ENCODE assay signal across 25 cellular contexts in the genomic region with DNA sequence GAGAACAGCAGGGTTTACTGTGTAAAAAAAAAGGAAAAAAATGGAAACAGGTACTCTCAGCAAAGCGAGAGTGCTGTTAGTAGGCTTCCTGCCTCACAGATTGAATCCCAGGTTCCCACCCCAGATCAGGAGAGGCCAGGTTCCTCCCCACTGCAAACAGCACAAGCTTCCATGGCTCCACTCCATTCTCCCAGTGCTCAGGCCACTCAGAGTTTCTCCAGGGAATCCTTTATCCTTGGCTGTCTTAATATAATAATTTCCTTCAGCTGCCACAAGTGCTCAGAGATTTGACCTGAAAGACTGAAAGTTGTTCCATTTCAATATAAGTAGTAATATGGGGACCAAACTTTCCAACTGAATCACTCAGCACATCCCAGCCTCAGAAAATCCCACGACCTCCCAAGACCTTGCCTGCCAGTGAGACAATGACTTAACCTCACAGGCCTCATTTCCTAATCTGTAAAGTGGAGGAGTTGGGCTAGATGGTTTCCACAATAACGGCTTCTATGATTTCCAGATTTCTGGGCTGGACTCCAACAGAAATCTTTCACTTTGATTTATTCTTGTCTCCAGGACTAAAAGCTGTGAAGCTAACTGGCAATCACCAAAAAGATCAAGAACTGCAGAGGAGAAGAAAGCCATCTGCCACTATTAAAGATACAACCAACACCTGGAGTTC.
A peak's percentile ranks its signal among the peaks of the same experiment; 100 is the strongest.
DNase-seq lines count a peak whose midpoint lies in the region; ATAC-seq and TF ChIP-seq lines count a peak whose summit lies in the region.
"Had no signal": no experiment of that assay in that cellular context is flagged by ENCODE, and none has a peak within 500 bp of the region (broad histone marks: within the 10 kb centered on the region; RNA-seq: fewer than 3 reads in every experiment).

No MANE protein-coding gene starts in this region.

- 34 to 50% methylated on average over 3 of the region's 3 CpGs for WGBS in heart right ventricle, 2 donors

- intact Hi-C loops in Right ventricle myocardium superior (cut with DNase I) (no loop called here), cardiac septum (cut with DNase I) (no loop called here), heart right ventricle (cut with DNase I) (no loop called here)
- intact Hi-C loops in naive thymus-derived CD4-positive, alpha-beta T cell (cut with micrococcal nuclease), result no loop called here

- no peak for TF ChIP-seq CTCF in heart right ventricle (IDR thresholded peaks at IDR 0.05)

- peaks cover 0 to 15% (median 7%) of the 10 kb centered on the region in 5 donors for H3K27me3 Mint-ChIP-seq in naive thymus-derived CD4-positive, alpha-beta T cell
- H3K27me3 Mint-ChIP-seq: activated CD8-positive, alpha-beta memory T cell treated with anti-CD3 and anti-CD28 coated beads, Interleukin-2, amount 10 ng/mL, durations not matched to agents 7 days and 5 days had no signal

- H3K27ac ChIP-seq in heart right ventricle, result peak overlapping the region in 2 of 10 donors; percentile 9 to 13
- no peak overlapping the region for H3K27ac ChIP-seq in naive thymus-derived CD4-positive, alpha-beta T cell (ENCODE audit: low read depth, low read length)
- H3K27ac ChIP-seq: ovary, right lobe of liver, thoracic aorta had no signal

- H3K27ac Mint-ChIP-seq in naive thymus-derived CD4-positive, alpha-beta T cell, result no peak overlapping the region
- H3K27ac Mint-ChIP-seq: activated CD8-positive, alpha-beta memory T cell treated with anti-CD3 and anti-CD28 coated beads, Interleukin-2, amount 10 ng/mL, durations not matched to agents 7 days and 5 days; activated naive CD8-positive, alpha-beta T cell; CD14-positive monocyte; endodermal cell; naive B cell had no signal

- H3K9ac ChIP-seq in adipocyte (ENCODE audit: low read length), result no peak overlapping the region

- H3K9me3 Mint-ChIP-seq in naive thymus-derived CD4-positive, alpha-beta T cell, result peaks cover 0 to 2% (median 0%) of the 10 kb centered on the region in 11 donors
- H3K9me3 Mint-ChIP-seq: endodermal cell had no signal

- ATAC-seq in Right ventricle myocardium superior (ENCODE audit: poor library complexity), result peak; percentile 51
- peak in 6 of 8 donors; percentile 34 to 83 (median 71) for ATAC-seq in heart right ventricle
- ATAC-seq in GM21529 (IDR thresholded peaks at IDR 0.05; ENCODE audit: unreplicated experiment), result no peak
- no peak for ATAC-seq in naive thymus-derived CD4-positive, alpha-beta T cell
- ATAC-seq in HG03565 (IDR thresholded peaks at IDR 0.05; ENCODE audit: unreplicated experiment), result no peak
- ATAC-seq: activated CD8-positive, alpha-beta memory T cell treated with anti-CD3 and anti-CD28 coated beads, Interleukin-2, amount 10 ng/mL, durations not matched to agents 7 days and 5 days; right lobe of liver had no signal

- POLR2A ChIA-PET in naive thymus-derived CD4-positive, alpha-beta T cell (lab: Charles Lee), result no interaction called here

- no peak overlapping the region for H3K4me3 Mint-ChIP-seq in naive thymus-derived CD4-positive, alpha-beta T cell
- H3K4me3 Mint-ChIP-seq: activated CD8-positive, alpha-beta memory T cell treated with anti-CD3 and anti-CD28 coated beads, Interleukin-2, amount 10 ng/mL, durations not matched to agents 7 days and 5 days; activated naive CD8-positive, alpha-beta T cell; CD14-positive monocyte; endodermal cell; naive B cell had no signal

- H3K4me1 ChIP-seq in adipocyte (ENCODE audit: control insufficient read depth, insufficient read depth, low read length), result peaks cover 11% of the 10 kb centered on the region
- peaks cover 0 to 23% (median 0%) of the 10 kb centered on the region in 9 donors for H3K4me1 ChIP-seq in heart right ventricle
- no peaks in the 10 kb centered on the region for H3K4me1 ChIP-seq in naive thymus-derived CD4-positive, alpha-beta T cell (ENCODE audit: control insufficient read depth in 2 of 2, insufficient read depth in 2 of 2, low read length in 2 of 2)
- H3K4me1 ChIP-seq: right lobe of liver had no signal

- no peaks in the 10 kb centered on the region for H3K36me3 Mint-ChIP-seq in naive thymus-derived CD4-positive, alpha-beta T cell
- H3K36me3 Mint-ChIP-seq: activated CD8-positive, alpha-beta memory T cell treated with anti-CD3 and anti-CD28 coated beads, Interleukin-2, amount 10 ng/mL, durations not matched to agents 7 days and 5 days; activated naive CD8-positive, alpha-beta T cell; CD14-positive monocyte; naive B cell had no signal

- no peaks in the 10 kb centered on the region for H3K4me1 Mint-ChIP-seq in naive thymus-derived CD4-positive, alpha-beta T cell
- H3K4me1 Mint-ChIP-seq: activated CD8-positive, alpha-beta memory T cell treated with anti-CD3 and anti-CD28 coated beads, Interleukin-2, amount 10 ng/mL, durations not matched to agents 7 days and 5 days; CD14-positive monocyte; naive B cell had no signal

- DNase-seq in Right ventricle myocardium superior, result no peak
- no peak for DNase-seq in cardiac septum (ENCODE audit: low spot score)
- peak; percentile 19 for DNase-seq in adipocyte (ENCODE audit: low read depth)
- DNase-seq in heart right ventricle, result peak in 1 of 2 donors; percentile 24
- DNase-seq in stromal cell of bone marrow (ENCODE audit: low read depth), result peak; percentile 58
- no peak for DNase-seq in naive thymus-derived CD4-positive, alpha-beta T cell
- DNase-seq: activated CD4-positive, alpha-beta T cell treated with anti-CD3 and anti-CD28 coated beads for 48 hours; activated CD8-positive, alpha-beta memory T cell treated with anti-CD3 and anti-CD28 coated beads, Interleukin-2, amount 10 ng/mL, durations not matched to agents 7 days and 5 days; endodermal cell; foreskin melanocyte; GDM1; hypothalamus; Kasumi-1; mammary epithelial cell; naive B cell; NCI-H1092; NCI-H2081 treated with DMSO at 0.1 percent for 48 hours; ovary; right lobe of liver had no signal

- H3K27me3 ChIP-seq in adipocyte (replicated peaks; ENCODE audit: control insufficient read depth, insufficient read depth, low read length), result no peaks in the 10 kb centered on the region
- H3K27me3 ChIP-seq in heart right ventricle, result no peaks in the 10 kb centered on the region
- H3K27me3 ChIP-seq in naive thymus-derived CD4-positive, alpha-beta T cell (ENCODE audit: control insufficient read depth in 2 of 2, insufficient read depth in 2 of 2, low read length in 2 of 2), result peaks cover 0 to 3% of the 10 kb centered on the region in 2 donors
- H3K27me3 ChIP-seq: ovary, right lobe of liver had no signal

- H3K9me3 ChIP-seq in adipocyte (ENCODE audit: control insufficient read depth, low read length) (no peaks in the 10 kb centered on the region), heart right ventricle (no peaks in the 10 kb centered on the region)
- H3K9me3 ChIP-seq in naive thymus-derived CD4-positive, alpha-beta T cell (ENCODE audit: control insufficient read depth in 2 of 3, low read length in 3 of 3), result no peaks in the 10 kb centered on the region
- H3K9me3 ChIP-seq: HAP-1, ovary, right lobe of liver, thoracic aorta had no signal

- CTCF ChIA-PET in naive thymus-derived CD4-positive, alpha-beta T cell (lab: Charles Lee), result no interaction called here

- H3K4me3 ChIP-seq in adipocyte (ENCODE audit: low read length) (no peak overlapping the region), heart right ventricle (no peak overlapping the region)
- H3K4me3 ChIP-seq in naive thymus-derived CD4-positive, alpha-beta T cell (ENCODE audit: low read length), result no peak overlapping the region
- H3K4me3 ChIP-seq: HAP-1, ovary, right lobe of liver, thoracic aorta had no signal

- H3K36me3 ChIP-seq in adipocyte (ENCODE audit: control insufficient read depth, insufficient read depth, low read length, severe bottlenecking) (no peaks in the 10 kb centered on the region), heart right ventricle (no peaks in the 10 kb centered on the region)
- no peaks in the 10 kb centered on the region for H3K36me3 ChIP-seq in naive thymus-derived CD4-positive, alpha-beta T cell (ENCODE audit: control insufficient read depth in 2 of 3, insufficient read depth in 3 of 3, low read length in 3 of 3)
- H3K36me3 ChIP-seq: HAP-1, ovary, right lobe of liver, thoracic aorta had no signal

Comparison
In these comparisons a context has a peak if more than half of its experiments do, and no peak if none do; other contexts are left out.
1. ATAC-seq: peak in Right ventricle myocardium superior (single experiment) and heart right ventricle (6 of 8); none in GM21529 (single experiment), naive thymus-derived CD4-positive, alpha-beta T cell (single experiment) and HG03565 (single experiment).
2. DNase-seq: peak in adipocyte (single experiment) and stromal cell of bone marrow (single experiment); none in Right ventricle myocardium superior (single experiment), cardiac septum (single experiment) and naive thymus-derived CD4-positive, alpha-beta T cell (0 of 9).